In genomic region chr20:36861625-36861874, GRCh38 we compare ENCODE assay signal across 8 cellular contexts. TPM values are rescaled to one million over a fixed set of nuclear protein-coding genes. Genes with fewer than 3 reads are reported as not detected.
DNase-seq lines count a peak whose midpoint lies in the region; ATAC-seq and TF ChIP-seq lines count a peak whose summit lies in the region.

No MANE protein-coding gene starts in this region.

- H3K4me1 Mint-ChIP-seq in dendritic cell treated with granulocyte-macrophage colony-stimulating factor and Interleukin-4, amounts not matched to agents 40 ng/mL and 50 ng/mL, for 4 days (ENCODE audit: low read depth), result peaks cover 77% of the 10 kb centered on the region
- peaks cover 62 to 75% (median 73%) of the 10 kb centered on the region in 3 donors for H3K4me1 Mint-ChIP-seq in naive B cell

- H2AFZ ChIP-seq in Loucy (ENCODE audit: low read length), result no peak overlapping the region

- no peaks in the 10 kb centered on the region for H3K9me3 ChIP-seq in Loucy (ENCODE audit: insufficient read depth, low read depth, low read length)

- DNase-seq in AG09309 (ENCODE audit: low read depth) (no peak), naive B cell (no peak), DMS53 treated with DMSO at 0.1 percent for 48 hours (lab: John Stamatoyannopoulos, UW; ENCODE audit: unreplicated experiment) (no peak), GM20000 (ENCODE audit: low spot score) (no peak)

- H3K9me3 Mint-ChIP-seq in dendritic cell treated with granulocyte-macrophage colony-stimulating factor and Interleukin-4, amounts not matched to agents 40 ng/mL and 50 ng/mL, for 4 days, result no peaks in the 10 kb centered on the region
- no peaks in the 10 kb centered on the region for H3K9me3 Mint-ChIP-seq in naive B cell

- H3K27ac Mint-ChIP-seq in dendritic cell treated with granulocyte-macrophage colony-stimulating factor and Interleukin-4, amounts not matched to agents 40 ng/mL and 50 ng/mL, for 4 days, result peak overlapping the region; percentile 73
- H3K27ac Mint-ChIP-seq in naive B cell, result peak overlapping the region in 2 of 6 donors; percentile 74 to 89

- H3K79me2 ChIP-seq in Loucy (ENCODE audit: insufficient read depth, low read length), result peaks cover 30% of the 10 kb centered on the region; the same call in 1 of the 2 replicates

- peak overlapping the region; percentile 76 for H3K4me3 Mint-ChIP-seq in dendritic cell treated with granulocyte-macrophage colony-stimulating factor and Interleukin-4, amounts not matched to agents 40 ng/mL and 50 ng/mL, for 4 days
- H3K4me3 Mint-ChIP-seq in naive B cell, result peak overlapping the region; percentile 62 to 90 (median 84)

- intact Hi-C loops in dendritic cell treated with granulocyte-macrophage colony-stimulating factor and Interleukin-4, amounts not matched to agents 40 ng/mL and 50 ng/mL, for 4 days (cut with micrococcal nuclease), result loop anchor here (10.0 kb wide), 2 partner anchors 87 to 247 kb away; partner anchors contain the start of gene DSN1

- no peaks in the 10 kb centered on the region for H3K36me3 ChIP-seq in Loucy (ENCODE audit: insufficient read depth, low read length)

- TF ChIP-seq CTCF in AG09309 (IDR thresholded peaks at IDR 0.05; ENCODE audit: control insufficient read depth, insufficient read depth, low read depth, low read length, missing control alignments) (no peak), Loucy (conservative IDR thresholded peaks at IDR 0.05; ENCODE audit: low read length) (no peak), GM20000 (IDR thresholded peaks at IDR 0.05; ENCODE audit: extremely low read depth, missing control alignments) (no peak)

- peak overlapping the region; percentile 63 for H3K9ac ChIP-seq in Loucy (ENCODE audit: low read depth, low read length, poor library complexity, severe bottlenecking)

- H3F3A ChIP-seq in Loucy (ENCODE audit: low read depth), result 0 out of 2 replicates have a peak, but pooled peaks cover 6% of the 10 kb centered on the region

- peaks cover 47% of the 10 kb centered on the region for H3K36me3 Mint-ChIP-seq in dendritic cell treated with granulocyte-macrophage colony-stimulating factor and Interleukin-4, amounts not matched to agents 40 ng/mL and 50 ng/mL, for 4 days (ENCODE audit: low read depth)
- no peaks in the 10 kb centered on the region for H3K36me3 Mint-ChIP-seq in naive B cell

- ATAC-seq in naive B cell (ENCODE audit: low read depth in 2 of 2) (no peak), GM18873 (IDR thresholded peaks at IDR 0.05; ENCODE audit: low FRiP score, unreplicated experiment) (no peak), GM18511 (IDR thresholded peaks at IDR 0.05; ENCODE audit: unreplicated experiment) (no peak)

- H3K4me2 ChIP-seq in Loucy (ENCODE audit: low read depth, low read length, poor library complexity, severe bottlenecking), result peak overlapping the region; percentile 91

- no peaks in the 10 kb centered on the region for H3K27me3 ChIP-seq in Loucy (ENCODE audit: insufficient read depth, low read length, poor library complexity, severe bottlenecking)

- H4K20me1 ChIP-seq in Loucy (ENCODE audit: insufficient read depth, low read length, poor library complexity, severe bottlenecking), result peaks cover 21% of the 10 kb centered on the region

- H3K27me3 Mint-ChIP-seq in dendritic cell treated with granulocyte-macrophage colony-stimulating factor and Interleukin-4, amounts not matched to agents 40 ng/mL and 50 ng/mL, for 4 days, result peaks cover 22% of the 10 kb centered on the region
- no peaks in the 10 kb centered on the region for H3K27me3 Mint-ChIP-seq in naive B cell

- peaks cover 39% of the 10 kb centered on the region for H3K4me1 ChIP-seq in Loucy (ENCODE audit: insufficient read depth, low read length, poor library complexity, severe bottlenecking)

- H3K4me3 ChIP-seq in AG09309 (ENCODE audit: control insufficient read depth, low read depth, low read length) (peak overlapping the region; percentile 56), Loucy (ENCODE audit: low read length, poor library complexity, severe bottlenecking) (peak overlapping the region; percentile 68)

- H3K9me2 ChIP-seq in Loucy (replicated peaks; ENCODE audit: low read depth, low read length), result no peaks in the 10 kb centered on the region

RNA-seq across cellular contexts. Expression of gene TLDC2, which starts 14.4 kb away (rescaled TPM):
- polyA plus RNA-seq in naive B cell (ENCODE audit: low read depth in 6 of 6), result under 1 TPM in 1 of 6 donors, not detected in 5; 0.27 TPM
